13 cellular contexts compared by ENCODE assay signal in genomic region chr7:130096243-130096827, GRCh38. TPM values are rescaled to one million over a fixed set of nuclear protein-coding genes. Genes with fewer than 3 reads are reported as not detected.
DNase-seq lines count a peak whose midpoint lies in the region; ATAC-seq, FAIRE-seq and TF ChIP-seq lines count a peak whose summit lies in the region.
"Had no signal": no experiment of that assay in that cellular context is flagged by ENCODE, and none has a peak within 500 bp of the region (broad histone marks: within the 10 kb centered on the region; RNA-seq: fewer than 3 reads in every experiment).

No MANE protein-coding gene starts in this region.

- no peaks in the 10 kb centered on the region for H3K4me1 ChIP-seq in A673 (ENCODE audit: insufficient read depth, low read length, poor library complexity, severe bottlenecking)
- no peaks in the 10 kb centered on the region for H3K4me1 ChIP-seq in astrocyte (ENCODE audit: insufficient read depth, low read length)
- peaks cover 0 to 1% of the 10 kb centered on the region in 2 donors for H3K4me1 ChIP-seq in neuronal stem cell (ENCODE audit: control insufficient read depth in 2 of 2, insufficient read depth in 1 of 2, low read depth in 1 of 2, low read length in 2 of 2)
- H3K4me1 ChIP-seq: right atrium auricular region, testis had no signal

- no peak overlapping the region for H4K91ac ChIP-seq in neuronal stem cell (ENCODE audit: low read depth, low read length, poor library complexity)

- H2AK5ac ChIP-seq in neuronal stem cell (ENCODE audit: low read depth, low read length), result no peak overlapping the region

- DNase-seq in A673 (ENCODE audit: low spot score) (peak; percentile 36), LHCN-M2 (ENCODE audit: low read depth) (peak; percentile 14), astrocyte (ENCODE audit: low read depth) (no peak), kidney epithelial cell (ENCODE audit: low read depth) (no peak), NCI-H510A (lab: John Stamatoyannopoulos, UW) (no peak), NCI-H510A treated with DMSO at 0.1 percent for 48 hours (lab: John Stamatoyannopoulos, UW) (no peak), natural killer cell (no peak), neuronal stem cell (ENCODE audit: low spot score) (no peak)
- DNase-seq: activated CD4-positive, alpha-beta T cell treated with anti-CD3 and anti-CD28 coated beads, Interleukin-2, amount 50 U/mL, for 1 hour; NCI-H345; testis had no signal

- FAIRE-seq in astrocyte (lab: Jason Lieb, UNC), result no peak

- intact Hi-C loops in A673 (cut with micrococcal nuclease; ENCODE audit: unreplicated experiment) (no loop called here), natural killer cell (cut with micrococcal nuclease) (no loop called here)

- no peak overlapping the region for H3K23ac ChIP-seq in neuronal stem cell (ENCODE audit: low read depth, low read length, poor library complexity)

- H3K4me2 ChIP-seq in astrocyte (ENCODE audit: low read length) (no peak overlapping the region), neuronal stem cell (ENCODE audit: insufficient read depth, low read length, poor library complexity, severe bottlenecking) (no peak overlapping the region)

- H3K27ac ChIP-seq in A673 (ENCODE audit: low read depth, low read length, poor library complexity, severe bottlenecking), result no peak overlapping the region
- no peak overlapping the region for H3K27ac ChIP-seq in astrocyte (ENCODE audit: low read depth, low read length)
- no peak overlapping the region for H3K27ac ChIP-seq in neuronal stem cell (replicated peaks; ENCODE audit: low read length)
- H3K27ac ChIP-seq: coronary artery, right atrium auricular region, testis had no signal

- H4K20me1 ChIP-seq in astrocyte (ENCODE audit: insufficient read depth, low read length), result peaks cover 18% of the 10 kb centered on the region

- POLR2A ChIA-PET in A673 (lab: Charles Lee; ENCODE audit: low non-redundant PET), result no interaction called here

- no peaks in the 10 kb centered on the region for H3K79me1 ChIP-seq in neuronal stem cell (ENCODE audit: low read depth, low read length)

- no CpG with 5 or more reads among the region's 4 CpGs for WGBS in neuronal stem cell (ENCODE audit: extremely low coverage in 2 of 2, insufficient read length in 2 of 2, insufficient replicate concordance in 1 of 2), 2 donors

- H3K27ac Mint-ChIP-seq in astrocyte (ENCODE audit: unreplicated experiment), result no peak overlapping the region
- H3K27ac Mint-ChIP-seq in natural killer cell, result no peak overlapping the region

- no peaks in the 10 kb centered on the region for H3K9me3 ChIP-seq in A673 (ENCODE audit: low read depth, low read length, poor library complexity, severe bottlenecking)
- H3K9me3 ChIP-seq in astrocyte (ENCODE audit: insufficient read depth, low read depth, low read length), result no peaks in the 10 kb centered on the region
- H3K9me3 ChIP-seq in neuronal stem cell (replicated peaks in 1 of 2; ENCODE audit: control insufficient read depth in 2 of 2, insufficient read depth in 1 of 2, low read depth in 1 of 2, low read length in 2 of 2), result no peaks in the 10 kb centered on the region
- H3K9me3 ChIP-seq: right atrium auricular region, testis had no signal

- no peak overlapping the region for H2AFZ ChIP-seq in astrocyte (ENCODE audit: low read depth, low read length)
- H2AFZ ChIP-seq in neuronal stem cell (ENCODE audit: low read length), result no peak overlapping the region

- H4K8ac ChIP-seq in neuronal stem cell (ENCODE audit: low read depth, low read length), result no peak overlapping the region

- H2BK120ac ChIP-seq in neuronal stem cell (ENCODE audit: low read depth, low read length), result no peak overlapping the region

- peaks cover 37% of the 10 kb centered on the region for H3K79me2 ChIP-seq in astrocyte (ENCODE audit: insufficient read depth, low read length)

- H2BK15ac ChIP-seq in neuronal stem cell (ENCODE audit: low read length), result no peak overlapping the region

- TF ChIP-seq CTCF in A673 (conservative IDR thresholded peaks at IDR 0.05; ENCODE audit: low read depth, low read length) (peak; percentile 53), astrocyte (IDR thresholded peaks at IDR 0.05; ENCODE audit: insufficient read depth, low read depth, low read length) (peak; percentile 38), kidney epithelial cell (IDR thresholded peaks at IDR 0.05; ENCODE audit: insufficient read depth, low read length, poor library complexity, severe bottlenecking) (peak; percentile 27), natural killer cell (IDR thresholded peaks at IDR 0.05) (no peak)

- no peaks in the 10 kb centered on the region for H3K27me3 ChIP-seq in A673 (replicated peaks; ENCODE audit: insufficient read depth, low read depth, low read length, poor library complexity)
- no peaks in the 10 kb centered on the region for H3K27me3 ChIP-seq in astrocyte (ENCODE audit: insufficient read depth, low read length)
- no peaks in the 10 kb centered on the region for H3K27me3 ChIP-seq in kidney epithelial cell (ENCODE audit: control insufficient read depth, insufficient read depth, low read length)
- H3K27me3 ChIP-seq in neuronal stem cell (ENCODE audit: control insufficient read depth in 3 of 3, insufficient read depth in 3 of 3, low read depth in 1 of 3, low read length in 3 of 3), result no peaks in the 10 kb centered on the region
- H3K27me3 ChIP-seq: right atrium auricular region, testis had no signal

- no peak overlapping the region for H3K4me3 Mint-ChIP-seq in astrocyte (ENCODE audit: unreplicated experiment)
- H3K4me3 Mint-ChIP-seq in natural killer cell, result no peak overlapping the region

- H3K36me3 ChIP-seq in A673 (ENCODE audit: insufficient read depth, low read length, poor library complexity, severe bottlenecking) (no peaks in the 10 kb centered on the region), astrocyte (ENCODE audit: insufficient read depth, low read length) (no peaks in the 10 kb centered on the region), kidney epithelial cell (ENCODE audit: control insufficient read depth, insufficient read depth, low read length) (no peaks in the 10 kb centered on the region), neuronal stem cell (replicated peaks in 1 of 2; ENCODE audit: control insufficient read depth in 2 of 2, insufficient read depth in 2 of 2, low read length in 2 of 2) (no peaks in the 10 kb centered on the region)
- H3K36me3 ChIP-seq: right atrium auricular region had no signal

- no peaks in the 10 kb centered on the region for H3K4me1 Mint-ChIP-seq in astrocyte (ENCODE audit: low read depth, unreplicated experiment)
- H3K4me1 Mint-ChIP-seq in natural killer cell, result peaks cover 31 to 39% of the 10 kb centered on the region in 2 donors

- no peak overlapping the region for H3K14ac ChIP-seq in neuronal stem cell (ENCODE audit: low read length)

- H3K36me3 Mint-ChIP-seq in astrocyte (ENCODE audit: low read depth, unreplicated experiment) (peaks cover 6% of the 10 kb centered on the region), natural killer cell (no peaks in the 10 kb centered on the region)

- no peak overlapping the region for H2BK12ac ChIP-seq in neuronal stem cell (ENCODE audit: low read length)

- no peaks in the 10 kb centered on the region for H3K9me3 Mint-ChIP-seq in astrocyte (ENCODE audit: unreplicated experiment)
- H3K9me3 Mint-ChIP-seq in natural killer cell, result no peaks in the 10 kb centered on the region

- H3K9ac ChIP-seq in astrocyte (ENCODE audit: low read length) (no peak overlapping the region), neuronal stem cell (ENCODE audit: low read depth, low read length, poor library complexity) (no peak overlapping the region)

- H2BK5ac ChIP-seq in neuronal stem cell (ENCODE audit: low read length), result no peak overlapping the region

- H3K27me3 Mint-ChIP-seq in astrocyte (ENCODE audit: low read depth, unreplicated experiment) (no peaks in the 10 kb centered on the region), natural killer cell (ENCODE audit: low read depth in 2 of 2) (no peaks in the 10 kb centered on the region)

- H3K18ac ChIP-seq in neuronal stem cell (ENCODE audit: low read length), result no peak overlapping the region

- no peak for ATAC-seq in natural killer cell

- H3K4me3 ChIP-seq in A673 (ENCODE audit: low read depth, low read length, poor library complexity, severe bottlenecking) (no peak overlapping the region), astrocyte (ENCODE audit: insufficient read depth, low read depth, low read length) (no peak overlapping the region), kidney epithelial cell (ENCODE audit: low read depth, low read length) (no peak overlapping the region), neuronal stem cell (ENCODE audit: low read length in 2 of 2) (no peak overlapping the region)
- H3K4me3 ChIP-seq: coronary artery, right atrium auricular region, testis had no signal

- no TSS peak for BruUV-seq in A673 (replicated peaks; lab: Mats Ljungman, UMichigan)

- H3K4ac ChIP-seq in neuronal stem cell (ENCODE audit: low read length), result no peak overlapping the region

- CTCF ChIA-PET in A673 (lab: Charles Lee), result interaction anchor here (0.6 to 1.3 kb wide), 3 partner anchors 12 to 662 kb away, joined by 3 to 6 read pairs (median 4); no protein-coding TSS in a partner anchor

RNA-seq across cellular contexts. Expression of gene KLHDC10, which starts 26.0 kb away (rescaled TPM):
- 31.4 and 37.5 TPM in 2 replicates for total RNA-seq in A673 (2021)
- 18.6 and 22.8 TPM in 2 replicates for total RNA-seq in LHCN-M2 (2014; rRNA removed)
- polyA plus RNA-seq in LHCN-M2 (2012), result 15.4 TPM
- 33.2 and 40.3 TPM in 2 replicates for total RNA-seq in astrocyte
- total RNA-seq in kidney epithelial cell, result 13.8 and 15.6 TPM in 2 replicates
- total RNA-seq in natural killer cell, result 10 to 100 TPM; 13.6 to 23.2 (median 21.9) TPM
- polyA plus RNA-seq in neuronal stem cell (2013, experiment 1 of 2), result 15.4 TPM
- 15.9 TPM for polyA plus RNA-seq in neuronal stem cell (2013, experiment 2 of 2)

RNA-seq across cellular contexts. Expression of gene ZC3HC1, which starts 45.2 kb away (rescaled TPM):
- total RNA-seq in A673 (2021) (34.1 and 40.7 TPM in 2 replicates), LHCN-M2 (2014; rRNA removed) (41.3 and 46.1 TPM in 2 replicates), astrocyte (22.3 and 25.4 TPM in 2 replicates), kidney epithelial cell (16.5 and 22.7 TPM in 2 replicates), natural killer cell (1 to 10 TPM; 7.8 to 8.9 (median 7.9) TPM)
- polyA plus RNA-seq in LHCN-M2 (2012), result 27.3 TPM
- polyA plus RNA-seq in neuronal stem cell (2013, experiment 1 of 2), result 21.4 TPM
- polyA plus RNA-seq in neuronal stem cell (2013, experiment 2 of 2), result 20.0 TPM

Comparison
In these comparisons a context has a peak if more than half of its experiments do, and no peak if none do; other contexts are left out.
1. DNase-seq: peak in A673 (single experiment) and LHCN-M2 (single experiment); none in astrocyte (single experiment), kidney epithelial cell (single experiment), NCI-H510A (single experiment), NCI-H510A treated with DMSO at 0.1 percent for 48 hours (single experiment), natural killer cell (single experiment) and neuronal stem cell (single experiment).